1 cellular context compared by ENCODE assay signal in genomic region chr11:57547854-57548377, GRCh38.
A peak's percentile ranks its signal among the peaks of the same experiment; 100 is the strongest.
TF ChIP-seq lines count a peak whose summit lies in the region.

No MANE protein-coding gene starts in this region.

TF ChIP-seq in GM12878, 131 proteins besides CTCF, POLR2A, EP300 and RAD21:
- TF ChIP-seq TCF12 (IDR thresholded peaks at IDR 0.05; ENCODE audit: low read depth, low read length), result no peak
- peak; percentile 23; the same call in 1 of the 2 replicates for TF ChIP-seq LARP7 (IDR thresholded peaks at IDR 0.05)
- TF ChIP-seq SPI1 (IDR thresholded peaks at IDR 0.05; ENCODE audit: borderline replicate concordance, insufficient read depth, low read depth, low read length), result peak; percentile 84
- no peak for TF ChIP-seq NFXL1 (IDR thresholded peaks at IDR 0.05; ENCODE audit: borderline replicate concordance)
- TF ChIP-seq ZNF687 (IDR thresholded peaks at IDR 0.05), result peak; percentile 31; the same call in 1 of the 2 replicates
- TF ChIP-seq RBBP5 (conservative IDR thresholded peaks at IDR 0.05), result no peak
- peak in 1 of 2 experiments; percentile 33; a peak in 1 of 4 replicates for TF ChIP-seq IKZF2 (IDR thresholded peaks at IDR 0.05)
- peak in 1 of 2 experiments; percentile 49; a peak in 2 of 4 replicates for TF ChIP-seq BHLHE40 (IDR thresholded peaks at IDR 0.05; ENCODE audit: borderline replicate concordance in 1 of 2, low read depth in 2 of 2, low read length in 1 of 2)
- peak; percentile 51; the same call in 1 of the 2 replicates for TF ChIP-seq PKNOX1 (IDR thresholded peaks at IDR 0.05)
- peak; percentile 39; the same call in 1 of the 2 replicates for TF ChIP-seq NR2F1 (conservative IDR thresholded peaks at IDR 0.05)
- peak; percentile 93 for TF ChIP-seq SKIL (IDR thresholded peaks at IDR 0.05; ENCODE audit: low read depth, poor library complexity, severe bottlenecking)
- TF ChIP-seq ATF7 (IDR thresholded peaks at IDR 0.05; ENCODE audit: low read depth), result peak; percentile 17; the same call in 1 of the 2 replicates
- peak; percentile 15; the same call in 1 of the 2 replicates for TF ChIP-seq CHD2 (IDR thresholded peaks at IDR 0.05; ENCODE audit: borderline replicate concordance, low read depth, low read length)
- TF ChIP-seq DPF2 (IDR thresholded peaks at IDR 0.05), result 0 out of 2 replicates have a peak, but pooled peaks have one; percentile 44
- TF ChIP-seq IKZF1 (conservative IDR thresholded peaks at IDR 0.05), result peak; percentile 58
- peak; percentile 86 for TF ChIP-seq MEF2B (IDR thresholded peaks at IDR 0.05; ENCODE audit: partially characterized antibody, poor library complexity, severe bottlenecking)
- no peak for TF ChIP-seq RCOR1 (conservative IDR thresholded peaks at IDR 0.05; ENCODE audit: low read depth, low read length)
- TF ChIP-seq RUNX3 (IDR thresholded peaks at IDR 0.05; ENCODE audit: low read length), result peak; percentile 46; the same call in 1 of the 2 replicates
- no peak for TF ChIP-seq GABPA (IDR thresholded peaks at IDR 0.05; ENCODE audit: low read depth)
- no peak for TF ChIP-seq SUZ12 (IDR thresholded peaks at IDR 0.05; ENCODE audit: unreplicated experiment)
- no peak for TF ChIP-seq SREBF1 (IDR thresholded peaks at IDR 0.05; ENCODE audit: low read length)
TF ChIP-seq in GM12878: peak in this region for 14.
